In genomic region chr9:133485531-133486260, GRCh38 we compare ENCODE assay signal across 11 cellular contexts. TPM values are rescaled to one million over a fixed set of nuclear protein-coding genes. Genes with fewer than 3 reads are reported as not detected.
DNase-seq lines count a peak whose midpoint lies in the region; ATAC-seq and TF ChIP-seq lines count a peak whose summit lies in the region.
"Had no signal": no experiment of that assay in that cellular context is flagged by ENCODE, and none has a peak within 500 bp of the region (broad histone marks: within the 10 kb centered on the region; RNA-seq: fewer than 3 reads in every experiment).

No MANE protein-coding gene starts in this region.

- peak overlapping the region; percentile 54 for H3K4me2 ChIP-seq in HCT116 (ENCODE audit: low read length)

- H4K20me1 ChIP-seq in HCT116 (ENCODE audit: insufficient read depth) = no peaks in the 10 kb centered on the region

- peaks cover 6% of the 10 kb centered on the region for H3K27me3 Mint-ChIP-seq in T-helper 2 cell treated with Interferon-gamma antibody and Interleukin-4, amounts not matched to agents 5 μg/mL and 100 μg/mL, for 36 hours (ENCODE audit: low read depth)

- peak overlapping the region; percentile 56 for H2AFZ ChIP-seq in HCT116 (ENCODE audit: low read depth, low read length, poor library complexity, severe bottlenecking)

- no peak for TF ChIP-seq RAD21 in HCT116 (IDR thresholded peaks at IDR 0.05; ENCODE audit: low read depth)

- no peaks in the 10 kb centered on the region for H3K9me3 Mint-ChIP-seq in T-helper 2 cell treated with Interferon-gamma antibody and Interleukin-4, amounts not matched to agents 5 μg/mL and 100 μg/mL, for 36 hours
- H3K9me3 Mint-ChIP-seq: brain had no signal

- H3K4me1 ChIP-seq in HCT116 (ENCODE audit: control insufficient read depth in 1 of 2, insufficient read depth in 2 of 2, low read length in 2 of 2) (peaks cover 17 to 22% of the 10 kb centered on the region in 2 experiments; a peak in 3 of 4 replicates), lower lobe of right lung (peaks cover 9% of the 10 kb centered on the region), HAP-1 (no peaks in the 10 kb centered on the region)

- POLR2A ChIA-PET in HCT116 (lab: Charles Lee) = interaction anchor here (1.3 to 1.5 kb wide), 2 partner anchors 26 to 138 kb away, joined by 4 read pairs; partner anchors contain the start of genes CACFD1, MED22 and RPL7A

- H3K27ac ChIP-seq in HCT116 (ENCODE audit: low read depth, low read length) = peak overlapping the region; percentile 41; the same call in 1 of the 2 replicates
- H3K27ac ChIP-seq in lower lobe of right lung = no peak overlapping the region
- H3K27ac ChIP-seq: stomach had no signal

- no peaks in the 10 kb centered on the region for H3K79me2 ChIP-seq in HCT116 (ENCODE audit: insufficient read depth, low read length)

- peak; percentile 52 for ATAC-seq in HCT116
- ATAC-seq in lower lobe of right lung = peak; percentile 26 to 35

- no TSS peak for BruUV-seq in HCT116 (replicated peaks; lab: Mats Ljungman, UMichigan)

- H3K9me3 ChIP-seq in HCT116 (ENCODE audit: control insufficient read depth in 1 of 2, insufficient read depth in 1 of 2, low read depth in 1 of 2, low read length in 2 of 2) (no peaks in the 10 kb centered on the region), lower lobe of right lung (no peaks in the 10 kb centered on the region), HAP-1 (no peaks in the 10 kb centered on the region)
- H3K9me3 ChIP-seq: stomach had no signal

- CTCF ChIA-PET in HCT116 (lab: Charles Lee) = interaction anchor here (1.0 to 1.7 kb wide), 8 partner anchors 10 to 464 kb away, joined by 3 to 15 read pairs (median 6); partner anchors contain the start of gene CACFD1

- H3K9ac ChIP-seq in HCT116 (ENCODE audit: low read length) = no peak overlapping the region

- H3K27me3 ChIP-seq in HCT116 (ENCODE audit: insufficient read depth, low read length) = no peaks in the 10 kb centered on the region
- H3K27me3 ChIP-seq in lower lobe of right lung (ENCODE audit: low read depth) = peaks cover 4% of the 10 kb centered on the region
- H3K27me3 ChIP-seq in HAP-1 (ENCODE audit: low read depth) = peaks cover 3% of the 10 kb centered on the region; the same call in 1 of the 2 replicates

- H3K36me3 ChIP-seq in HCT116 (ENCODE audit: control insufficient read depth in 1 of 2, insufficient read depth in 2 of 2, low read length in 2 of 2) = no peaks in the 10 kb centered on the region
- H3K36me3 ChIP-seq in lower lobe of right lung = no peaks in the 10 kb centered on the region
- no peaks in the 10 kb centered on the region for H3K36me3 ChIP-seq in HAP-1 (replicated peaks)
- H3K36me3 ChIP-seq: stomach had no signal

- TF ChIP-seq POLR2A in HCT116 (IDR thresholded peaks at IDR 0.05; ENCODE audit: borderline replicate concordance, extremely low read depth, insufficient read depth, insufficient read length) = no peak

- H3K4me1 Mint-ChIP-seq in T-helper 2 cell treated with Interferon-gamma antibody and Interleukin-4, amounts not matched to agents 5 μg/mL and 100 μg/mL, for 36 hours (ENCODE audit: low read depth) = peaks cover 3% of the 10 kb centered on the region

- intact Hi-C loops in HCT116 (cut with micrococcal nuclease) (loop anchor here (1.0 to 5.0 kb wide), 6 partner anchors 78 to 463 kb away; partner anchors contain the start of genes SURF1, SURF2 and SURF6), lower lobe of right lung (cut with DNase I) (no loop called here)

- DNase-seq in DMS53 treated with DMSO at 0.1 percent for 48 hours (lab: John Stamatoyannopoulos, UW; ENCODE audit: unreplicated experiment) (peak; percentile 61), HCT116 (ENCODE audit: low read depth, low spot score) (no peak), lower lobe of right lung (peak; percentile 48), NCI-H446 treated with DMSO at 0.1 percent for 48 hours (lab: John Stamatoyannopoulos, UW) (no peak), anterior cingulate cortex (lab: John Stamatoyannopoulos, UW) (no peak), HAP-1 (ENCODE audit: low spot score in 2 of 2) (no peak)
- no peak for DNase-seq in T-helper 2 cell treated with Interferon-gamma antibody and Interleukin-4, amounts not matched to agents 5 μg/mL and 100 μg/mL, for 36 hours (ENCODE audit: low spot score)
- DNase-seq in activated effector memory CD4-positive, alpha-beta T cell treated with anti-CD3 and anti-CD28 coated beads, Interleukin-2, amount 50 U/mL, for 16 hours = no peak

- no peaks in the 10 kb centered on the region for H3K9me2 ChIP-seq in HCT116 (ENCODE audit: insufficient read depth)

- in situ Hi-C loops in HAP-1 (cut with MboI; ENCODE audit: low sequenced_read_pairs) = loop anchor here (5.0 to 25.0 kb wide), 3 partner anchors 141 to 448 kb away; partner anchors contain the start of genes GTF3C5, MED22 and RPL7A

- TF ChIP-seq CTCF in HCT116 (IDR thresholded peaks at IDR 0.05 in 2 of 3, conservative IDR thresholded peaks at IDR 0.05 in 1 of 3; ENCODE audit: borderline replicate concordance in 1 of 3, insufficient read depth in 1 of 3, low read depth in 2 of 3, low read length in 2 of 3) = no peak; a peak in 1 of 6 replicates
- no peak for TF ChIP-seq CTCF in lower lobe of right lung (IDR thresholded peaks at IDR 0.05)

- H3K4me3 Mint-ChIP-seq in T-helper 2 cell treated with Interferon-gamma antibody and Interleukin-4, amounts not matched to agents 5 μg/mL and 100 μg/mL, for 36 hours = peak overlapping the region; percentile 52

- no peaks in the 10 kb centered on the region for H3K36me3 Mint-ChIP-seq in T-helper 2 cell treated with Interferon-gamma antibody and Interleukin-4, amounts not matched to agents 5 μg/mL and 100 μg/mL, for 36 hours (ENCODE audit: low read depth)
- H3K36me3 Mint-ChIP-seq: brain had no signal

- H3K4me3 ChIP-seq in HCT116 (replicated peaks in 1 of 2; ENCODE audit: low read depth in 1 of 2, low read length in 2 of 2) (no peak overlapping the region), lower lobe of right lung (no peak overlapping the region), HAP-1 (no peak overlapping the region)
- H3K4me3 ChIP-seq: stomach had no signal

- RAD21 ChIA-PET in HCT116 (lab: Charles Lee; ENCODE audit: low non-redundant PET in 1 of 2, low total read pairs in 2 of 2, uncharacterized antibody in 2 of 2, unreplicated experiment in 2 of 2) = no interaction called here

- no peak overlapping the region for H3K27ac Mint-ChIP-seq in T-helper 2 cell treated with Interferon-gamma antibody and Interleukin-4, amounts not matched to agents 5 μg/mL and 100 μg/mL, for 36 hours

TF ChIP-seq in HCT116, 20 proteins besides CTCF, POLR2A, EP300 and RAD21:
- TF ChIP-seq ZFX (IDR thresholded peaks at IDR 0.05) = no peak
- TF ChIP-seq ELF1 (IDR thresholded peaks at IDR 0.05; ENCODE audit: borderline replicate concordance, low read depth) = no peak
- no peak for TF ChIP-seq YY1 (IDR thresholded peaks at IDR 0.05; ENCODE audit: extremely low read depth, insufficient replicate concordance, low read depth, low read length)
- no peak for TF ChIP-seq TCF7L2 (IDR thresholded peaks at IDR 0.05; ENCODE audit: borderline replicate concordance, extremely low read depth, insufficient read depth, insufficient read length)

RNA-seq across cellular contexts. Expression of gene SLC2A6, which starts 6.8 kb away (rescaled TPM):
- 10.7 TPM for total RNA-seq in HCT116 (2021; ENCODE audit: unreplicated experiment)
- polyA plus RNA-seq in HCT116 (2012) = 4.8 and 5.0 TPM in 2 replicates
- total RNA-seq in lower lobe of right lung = 10.5 TPM

RNA-seq across cellular contexts. Expression of gene CACFD1, which starts 25.9 kb away (rescaled TPM):
- total RNA-seq in HCT116 (2021; ENCODE audit: unreplicated experiment) (6.9 TPM), lower lobe of right lung (34.3 TPM)
- polyA plus RNA-seq in HCT116 (2012) = 6.7 and 7.8 TPM in 2 replicates

RNA-seq across cellular contexts. Expression of gene MYMK, which starts 39.1 kb away (rescaled TPM):
- total RNA-seq in HCT116 (2021; ENCODE audit: unreplicated experiment) (not detected), lower lobe of right lung (not detected)
- not detected in 2 replicates for polyA plus RNA-seq in HCT116 (2012)
- total RNA-seq: stomach; T-helper 1 cell treated with Interleukin-12 subunit alpha and Interleukin-12 subunit beta and Interleukin-4 antibody, amounts not matched to agents 30 ng/mL and 1 ng/mL, for 36 hours had no signal
- polyA plus RNA-seq: stomach had no signal

RNA-seq across cellular contexts. Expression of gene ADAMTSL2, which starts 48.8 kb away (rescaled TPM):
- total RNA-seq in HCT116 (2021; ENCODE audit: unreplicated experiment) (not detected), lower lobe of right lung (10.1 TPM)
- not detected in 2 replicates for polyA plus RNA-seq in HCT116 (2012)
- total RNA-seq: T-helper 1 cell treated with Interleukin-12 subunit alpha and Interleukin-12 subunit beta and Interleukin-4 antibody, amounts not matched to agents 30 ng/mL and 1 ng/mL, for 36 hours had no signal

Comparison
In these comparisons a context has a peak if more than half of its experiments do, and no peak if none do; other contexts are left out.
1. DNase-seq: peak in DMS53 treated with DMSO at 0.1 percent for 48 hours (single experiment) and lower lobe of right lung (single experiment); none in HCT116 (single experiment), T-helper 2 cell treated with Interferon-gamma antibody and Interleukin-4, amounts not matched to agents 5 μg/mL and 100 μg/mL, for 36 hours (single experiment), activated effector memory CD4-positive, alpha-beta T cell treated with anti-CD3 and anti-CD28 coated beads, Interleukin-2, amount 50 U/mL, for 16 hours (single experiment), NCI-H446 treated with DMSO at 0.1 percent for 48 hours (single experiment), anterior cingulate cortex (0 of 58) and HAP-1 (0 of 2).